ENCODE assay signal across 5 cellular contexts in genomic region chr12:88031161-88031560, GRCh38. TPM values are rescaled to one million over a fixed set of nuclear protein-coding genes. Genes with fewer than 3 reads are reported as not detected.
"Had no signal": no experiment of that assay in that cellular context is flagged by ENCODE, and none has a peak within 500 bp of the region (broad histone marks: within the 10 kb centered on the region; RNA-seq: fewer than 3 reads in every experiment).

No MANE protein-coding gene starts in this region.

RNA-seq across cellular contexts. Expression of gene C12orf50, which starts 2.0 kb away (rescaled TPM):
- polyA plus RNA-seq: endothelial cell of umbilical vein, esophagus, fibroblast of lung, foreskin keratinocyte, heart right ventricle had no signal
